Comparison of ENCODE assay signal across 9 cellular contexts in genomic region chr17:78805301-78805700, GRCh38. TPM values are rescaled to one million over a fixed set of nuclear protein-coding genes. Genes with fewer than 3 reads are reported as not detected.
DNase-seq lines count a peak whose midpoint lies in the region; ATAC-seq and TF ChIP-seq lines count a peak whose summit lies in the region.
"Had no signal": no experiment of that assay in that cellular context is flagged by ENCODE, and none has a peak within 500 bp of the region (broad histone marks: within the 10 kb centered on the region; RNA-seq: fewer than 3 reads in every experiment).

No MANE protein-coding gene starts in this region.

- no peaks in the 10 kb centered on the region for H3K27me3 ChIP-seq in MG63

- no peaks in the 10 kb centered on the region for H3K4me1 ChIP-seq in mucosa of descending colon (ENCODE audit: low read depth)

- no peak overlapping the region for H3K4me3 ChIP-seq in mucosa of descending colon
- H3K4me3 ChIP-seq in MG63, result no peak overlapping the region

- intact Hi-C loops in mucosa of descending colon (cut with DNase I, micrococcal nuclease), result no loop called here

- TF ChIP-seq CTCF in mucosa of descending colon (IDR thresholded peaks at IDR 0.05), result no peak

- DNase-seq in mucosa of descending colon, result peak in 1 of 3 donors; percentile 25
- peak; percentile 51 to 66 for DNase-seq in stimulated activated CD8-positive, alpha-beta memory T cell treated with anti-CD3 and anti-CD28 coated beads, Interleukin-7, amount 100 ng/mL, for 48 hours (ENCODE audit: extremely low read depth in 1 of 2, low read depth in 1 of 2)
- no peak for DNase-seq in MG63
- no peak for DNase-seq in cerebellum (ENCODE audit: low spot score)
- no peak for DNase-seq in CD1c-positive myeloid dendritic cell (ENCODE audit: extremely low spot score)
- DNase-seq: NCI-H446 had no signal

- H3K4me3 Mint-ChIP-seq in T-helper 1 cell treated with Interleukin-12 subunit alpha and Interleukin-12 subunit beta and Interleukin-4 antibody, amounts not matched to agents 30 μg/mL and 1 μg/mL, for 36 hours, result peak overlapping the region; percentile 50
- H3K4me3 Mint-ChIP-seq in activated T-helper 17 cell treated with anti-CD3 and anti-CD28 coated beads, Interleukin-2, amount 50 U/mL, for 72 hours, result peak overlapping the region; percentile 81

- H3K27ac Mint-ChIP-seq in T-helper 1 cell treated with Interleukin-12 subunit alpha and Interleukin-12 subunit beta and Interleukin-4 antibody, amounts not matched to agents 30 μg/mL and 1 μg/mL, for 36 hours, result peak overlapping the region; percentile 88
- peak overlapping the region; percentile 99 for H3K27ac Mint-ChIP-seq in activated T-helper 17 cell treated with anti-CD3 and anti-CD28 coated beads, Interleukin-2, amount 50 U/mL, for 72 hours

- H3K9me3 Mint-ChIP-seq in T-helper 1 cell treated with Interleukin-12 subunit alpha and Interleukin-12 subunit beta and Interleukin-4 antibody, amounts not matched to agents 30 μg/mL and 1 μg/mL, for 36 hours, result no peaks in the 10 kb centered on the region
- H3K9me3 Mint-ChIP-seq in activated T-helper 17 cell treated with anti-CD3 and anti-CD28 coated beads, Interleukin-2, amount 50 U/mL, for 72 hours, result no peaks in the 10 kb centered on the region

- peaks cover 7% of the 10 kb centered on the region for H3K36me3 ChIP-seq in mucosa of descending colon (ENCODE audit: low read depth)
- peaks cover 81% of the 10 kb centered on the region for H3K36me3 ChIP-seq in MG63

- H3K36me3 Mint-ChIP-seq in T-helper 1 cell treated with Interleukin-12 subunit alpha and Interleukin-12 subunit beta and Interleukin-4 antibody, amounts not matched to agents 30 μg/mL and 1 μg/mL, for 36 hours (ENCODE audit: low read depth), result peaks cover 55% of the 10 kb centered on the region
- peaks cover 100% of the 10 kb centered on the region for H3K36me3 Mint-ChIP-seq in activated T-helper 17 cell treated with anti-CD3 and anti-CD28 coated beads, Interleukin-2, amount 50 U/mL, for 72 hours (ENCODE audit: low read depth)

- ATAC-seq in activated T-helper 17 cell treated with anti-CD3 and anti-CD28 coated beads, Interleukin-2, amount 50 U/mL, for 72 hours (replicated peaks), result peak; percentile 97
- peak; percentile 62 for ATAC-seq in mucosa of descending colon
- ATAC-seq in GM18519 (IDR thresholded peaks at IDR 0.05; ENCODE audit: low FRiP score, unreplicated experiment), result no peak

- H3K27me3 Mint-ChIP-seq in T-helper 1 cell treated with Interleukin-12 subunit alpha and Interleukin-12 subunit beta and Interleukin-4 antibody, amounts not matched to agents 30 μg/mL and 1 μg/mL, for 36 hours (ENCODE audit: low read depth), result no peaks in the 10 kb centered on the region
- no peaks in the 10 kb centered on the region for H3K27me3 Mint-ChIP-seq in activated T-helper 17 cell treated with anti-CD3 and anti-CD28 coated beads, Interleukin-2, amount 50 U/mL, for 72 hours

- peaks cover 34% of the 10 kb centered on the region for H3K4me1 Mint-ChIP-seq in T-helper 1 cell treated with Interleukin-12 subunit alpha and Interleukin-12 subunit beta and Interleukin-4 antibody, amounts not matched to agents 30 μg/mL and 1 μg/mL, for 36 hours (ENCODE audit: low read depth)
- H3K4me1 Mint-ChIP-seq in activated T-helper 17 cell treated with anti-CD3 and anti-CD28 coated beads, Interleukin-2, amount 50 U/mL, for 72 hours, result peaks cover 35% of the 10 kb centered on the region

- H3K9me3 ChIP-seq in mucosa of descending colon (no peaks in the 10 kb centered on the region), MG63 (no peaks in the 10 kb centered on the region)

RNA-seq across cellular contexts. Expression of gene CYTH1, which starts 23.2 kb away (rescaled TPM):
- total RNA-seq in activated T-helper 17 cell treated with anti-CD3 and anti-CD28 coated beads, Interleukin-2, amount 50 U/mL, for 72 hours, result 100 to 1,000 TPM; 173 to 195 TPM
- 10 to 100 TPM; 60.3 to 99.4 (median 91.6) TPM for total RNA-seq in mucosa of descending colon
- total RNA-seq in MG63 (2014; rRNA removed; shearing (Covaris generic); ENCODE audit: low replicate concordance), result 11.2 and 17.2 TPM in 2 replicates
- 40.5 TPM for total RNA-seq in cerebellum

RNA-seq across cellular contexts. Expression of gene USP36, which starts 35.3 kb away (rescaled TPM):
- 100 to 1,000 TPM in 1 of 2 donors, 10 to 100 TPM in 1; 95.3 to 139 TPM for total RNA-seq in activated T-helper 17 cell treated with anti-CD3 and anti-CD28 coated beads, Interleukin-2, amount 50 U/mL, for 72 hours
- 10 to 100 TPM; 36.0 to 67.7 (median 41.4) TPM for total RNA-seq in mucosa of descending colon
- total RNA-seq in MG63 (2014; rRNA removed; shearing (Covaris generic); ENCODE audit: low replicate concordance), result 16.3 and 33.4 TPM in 2 replicates
- total RNA-seq in cerebellum, result 24.3 TPM

Comparison
In these comparisons a context has a peak if more than half of its experiments do, and no peak if none do; other contexts are left out.
1. DNase-seq: peak in stimulated activated CD8-positive, alpha-beta memory T cell treated with anti-CD3 and anti-CD28 coated beads, Interleukin-7, amount 100 ng/mL, for 48 hours (2 of 2); none in MG63 (single experiment), cerebellum (single experiment) and CD1c-positive myeloid dendritic cell (single experiment).